Comparison of ENCODE assay signal across 8 cellular contexts in genomic region chr1:202348509-202349262, GRCh38. TPM values are rescaled to one million over a fixed set of nuclear protein-coding genes. Genes with fewer than 3 reads are reported as not detected.
DNase-seq lines count a peak whose midpoint lies in the region; ATAC-seq lines count a peak whose summit lies in the region.

Gene PPP1R12B, plus strand, starts transcription at chr1:202348699. Its CDS starts 153 bp downstream, at chr1:202348852.

- DNase-seq in NCI-H69 (lab: John Stamatoyannopoulos, UW) (peak; percentile 100), cortex of kidney (lab: John Stamatoyannopoulos, UW) (peak; percentile 91), left lobe of liver (ENCODE audit: low spot score) (peak; percentile 98)
- peak; percentile 98 for DNase-seq in activated CD4-positive, alpha-beta T cell treated with anti-CD3 and anti-CD28 coated beads, Interleukin-2, amount 10 ng/mL, durations not matched to agents 7 days and 5 days
- DNase-seq in stimulated activated CD4-positive, alpha-beta T cell treated with anti-CD3 and anti-CD28 coated beads, Interleukin-2, amount 100 ng/mL, for 4 hours (ENCODE audit: low read depth), result peak; percentile 93

- no peaks in the 10 kb centered on the region for H3K9me3 ChIP-seq in BLaER1

- H3K27ac ChIP-seq in BLaER1, result peak within 1 kb of the TSS; percentile 74

- H3K4me2 ChIP-seq in BLaER1, result peak within 1 kb of the TSS; percentile 96

- H3K9ac ChIP-seq in BLaER1, result peak within 1 kb of the TSS; percentile 87

- H3K4me1 Mint-ChIP-seq in activated CD4-positive, alpha-beta T cell treated with anti-CD3 and anti-CD28 coated beads, Interleukin-2, amount 10 ng/mL, durations not matched to agents 7 days and 5 days, result peaks cover 31% of the 10 kb centered on the region

- CTCF ChIA-PET in activated CD4-positive, alpha-beta T cell treated with anti-CD3 and anti-CD28 coated beads, Interleukin-2, amount 10 ng/mL, durations not matched to agents 7 days and 5 days (lab: Charles Lee), result interaction anchor here (0.6 kb wide), 1 partner anchor 116 kb away, joined by 3 read pairs; no protein-coding TSS in a partner anchor

- peak within 1 kb of the TSS; percentile 84 for H3K4me3 Mint-ChIP-seq in activated CD4-positive, alpha-beta T cell treated with anti-CD3 and anti-CD28 coated beads, Interleukin-2, amount 10 ng/mL, durations not matched to agents 7 days and 5 days

- peaks cover 22% of the 10 kb centered on the region for H3K4me1 ChIP-seq in BLaER1

- POLR2A ChIA-PET in activated CD4-positive, alpha-beta T cell treated with anti-CD3 and anti-CD28 coated beads, Interleukin-2, amount 10 ng/mL, durations not matched to agents 7 days and 5 days (lab: Charles Lee), result interaction anchor here (0.6 kb wide), 2 partner anchors 16 to 238 kb away, joined by 3 to 4 read pairs; no protein-coding TSS in a partner anchor

- H3K27ac Mint-ChIP-seq in activated CD4-positive, alpha-beta T cell treated with anti-CD3 and anti-CD28 coated beads, Interleukin-2, amount 10 ng/mL, durations not matched to agents 7 days and 5 days, result peak within 1 kb of the TSS; percentile 84

- H3K9me3 Mint-ChIP-seq in activated CD4-positive, alpha-beta T cell treated with anti-CD3 and anti-CD28 coated beads, Interleukin-2, amount 10 ng/mL, durations not matched to agents 7 days and 5 days, result no peaks in the 10 kb centered on the region

- ATAC-seq in GM19328 (IDR thresholded peaks at IDR 0.05; ENCODE audit: unreplicated experiment), result peak; percentile 98
- peak; percentile 96 for ATAC-seq in HG03520 (IDR thresholded peaks at IDR 0.05; ENCODE audit: unreplicated experiment)
- peak; percentile 97 for ATAC-seq in left lobe of liver

- no peaks in the 10 kb centered on the region for H3K27me3 Mint-ChIP-seq in activated CD4-positive, alpha-beta T cell treated with anti-CD3 and anti-CD28 coated beads, Interleukin-2, amount 10 ng/mL, durations not matched to agents 7 days and 5 days

- no peaks in the 10 kb centered on the region for H3K27me3 ChIP-seq in BLaER1

- H3K4me3 ChIP-seq in BLaER1, result peak within 1 kb of the TSS; percentile 95

- H4K20me1 ChIP-seq in BLaER1, result no peaks in the 10 kb centered on the region

- no peaks in the 10 kb centered on the region for H3K36me3 ChIP-seq in BLaER1

- H3K36me3 Mint-ChIP-seq in activated CD4-positive, alpha-beta T cell treated with anti-CD3 and anti-CD28 coated beads, Interleukin-2, amount 10 ng/mL, durations not matched to agents 7 days and 5 days (ENCODE audit: low read depth), result peaks cover 2% of the 10 kb centered on the region

RNA-seq across cellular contexts. Expression of gene PPP1R12B, which starts in this region (rescaled TPM):
- 10 to 100 TPM; 20.2 to 25.0 TPM for total RNA-seq in activated CD4-positive, alpha-beta T cell treated with anti-CD3 and anti-CD28 coated beads, Interleukin-2, amount 10 ng/mL, durations not matched to agents 7 days and 5 days
- total RNA-seq in left lobe of liver, result 14.6 TPM

Comparison
In these comparisons a context has a peak if more than half of its experiments do, and no peak if none do; other contexts are left out.
1. Peak in every context shown above with its lines: DNase-seq, ATAC-seq, H3K4me3 ChIP-seq and H3K27ac ChIP-seq.